ENCODE assay signal across 7 cellular contexts in the genomic region with DNA sequence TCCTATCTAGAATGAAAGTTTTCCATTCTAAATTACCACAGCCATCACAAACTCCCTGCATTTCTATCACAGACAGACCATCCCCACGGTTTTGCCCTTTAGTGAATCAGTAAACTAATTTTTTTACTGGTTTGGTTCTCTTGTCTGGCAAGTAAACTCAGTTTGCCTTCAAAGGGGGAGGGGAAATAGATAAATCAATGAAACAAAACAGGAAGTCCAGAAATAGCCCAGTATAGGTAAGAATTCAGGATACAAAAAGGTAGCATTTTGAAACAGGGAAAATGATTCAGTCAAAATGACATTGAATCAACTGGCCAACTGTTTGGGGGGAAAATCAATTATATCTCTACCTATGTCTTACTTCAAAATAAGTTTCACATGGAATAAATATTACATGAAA.
"Had no signal": no experiment of that assay in that cellular context is flagged by ENCODE, and none has a peak within 500 bp of the region (broad histone marks: within the 10 kb centered on the region; RNA-seq: fewer than 3 reads in every experiment).

No MANE protein-coding gene starts in this region.

- H3K9me3 Mint-ChIP-seq: IgD-negative memory B cell had no signal

- H3K9ac ChIP-seq: GM23248 had no signal

- DNase-seq: GM23248, GOT3, H7, KG1 had no signal

- FAIRE-seq: HTR-8/SVneo had no signal

- H3K36me3 ChIP-seq: HAP-1 had no signal

- H2AFZ ChIP-seq: GM23248 had no signal

- H3K27me3 Mint-ChIP-seq: IgD-negative memory B cell had no signal

- H3K4me3 ChIP-seq: GM23248, HAP-1 had no signal

- H3K27ac ChIP-seq: GM23248 had no signal

- H3K9me3 ChIP-seq: HAP-1 had no signal
